ENCODE assay signal across 2 cellular contexts in the genomic region with DNA sequence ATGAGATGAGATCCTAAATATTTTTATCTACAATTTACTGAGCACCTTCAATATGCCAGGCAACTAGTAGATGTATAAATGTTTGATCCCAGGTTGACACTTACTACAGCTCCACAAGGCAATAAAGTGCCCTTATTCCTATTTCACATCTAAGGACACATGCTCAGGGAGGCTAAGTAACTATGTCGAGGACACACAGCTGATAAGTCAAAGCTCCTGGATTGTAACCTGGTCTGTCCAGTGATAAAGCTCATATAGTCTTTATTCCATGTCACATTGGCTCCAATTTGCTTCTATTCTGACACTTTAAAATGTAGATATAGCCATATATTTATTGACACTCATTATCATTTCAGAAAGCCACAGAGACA.
TF ChIP-seq lines count a peak whose summit lies in the region.

No MANE protein-coding gene starts in this region.

TF ChIP-seq in A549, 52 proteins besides CTCF, POLR2A, EP300 and RAD21 (continued from another document):
- TF ChIP-seq, protein P1, sequence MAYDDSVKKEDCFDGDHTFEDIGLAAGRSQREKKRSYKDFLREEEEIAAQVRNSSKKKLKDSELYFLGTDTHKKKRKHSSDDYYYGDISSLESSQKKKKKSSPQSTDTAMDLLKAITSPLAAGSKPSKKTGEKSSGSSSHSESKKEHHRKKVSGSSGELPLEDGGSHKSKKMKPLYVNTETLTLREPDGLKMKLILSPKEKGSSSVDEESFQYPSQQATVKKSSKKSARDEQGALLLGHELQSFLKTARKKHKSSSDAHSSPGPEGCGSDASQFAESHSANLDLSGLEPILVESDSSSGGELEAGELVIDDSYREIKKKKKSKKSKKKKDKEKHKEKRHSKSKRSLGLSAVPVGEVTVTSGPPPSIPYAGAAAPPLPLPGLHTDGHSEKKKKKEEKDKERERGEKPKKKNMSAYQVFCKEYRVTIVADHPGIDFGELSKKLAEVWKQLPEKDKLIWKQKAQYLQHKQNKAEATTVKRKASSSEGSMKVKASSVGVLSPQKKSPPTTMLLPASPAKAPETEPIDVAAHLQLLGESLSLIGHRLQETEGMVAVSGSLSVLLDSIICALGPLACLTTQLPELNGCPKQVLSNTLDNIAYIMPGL (CRISPR knock-in tag; IDR thresholded peaks at IDR 0.05; ENCODE audit: borderline replicate concordance) = no peak
- TF ChIP-seq ESRRA (IDR thresholded peaks at IDR 0.05; ENCODE audit: borderline replicate concordance, low read length) = no peak
- TF ChIP-seq CHD4 (IDR thresholded peaks at IDR 0.05; ENCODE audit: borderline replicate concordance) = no peak
- TF ChIP-seq HOXB5 (CRISPR knock-in tag; IDR thresholded peaks at IDR 0.05) = no peak
- TF ChIP-seq MYC (IDR thresholded peaks at IDR 0.05; ENCODE audit: borderline replicate concordance, low read length) = no peak
- no peak for TF ChIP-seq FOXS1 (CRISPR knock-in tag; IDR thresholded peaks at IDR 0.05)
- TF ChIP-seq, protein P2, sequence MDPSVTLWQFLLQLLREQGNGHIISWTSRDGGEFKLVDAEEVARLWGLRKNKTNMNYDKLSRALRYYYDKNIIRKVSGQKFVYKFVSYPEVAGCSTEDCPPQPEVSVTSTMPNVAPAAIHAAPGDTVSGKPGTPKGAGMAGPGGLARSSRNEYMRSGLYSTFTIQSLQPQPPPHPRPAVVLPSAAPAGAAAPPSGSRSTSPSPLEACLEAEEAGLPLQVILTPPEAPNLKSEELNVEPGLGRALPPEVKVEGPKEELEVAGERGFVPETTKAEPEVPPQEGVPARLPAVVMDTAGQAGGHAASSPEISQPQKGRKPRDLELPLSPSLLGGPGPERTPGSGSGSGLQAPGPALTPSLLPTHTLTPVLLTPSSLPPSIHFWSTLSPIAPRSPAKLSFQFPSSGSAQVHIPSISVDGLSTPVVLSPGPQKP (IDR thresholded peaks at IDR 0.05; ENCODE audit: low read depth, low read length) = no peak
- no peak for TF ChIP-seq CBX2 (IDR thresholded peaks at IDR 0.05; ENCODE audit: borderline replicate concordance, low read depth)

TF ChIP-seq in HCT116, 20 proteins besides CTCF, POLR2A, EP300 and RAD21 (continued from another document):
- TF ChIP-seq, protein P3, sequence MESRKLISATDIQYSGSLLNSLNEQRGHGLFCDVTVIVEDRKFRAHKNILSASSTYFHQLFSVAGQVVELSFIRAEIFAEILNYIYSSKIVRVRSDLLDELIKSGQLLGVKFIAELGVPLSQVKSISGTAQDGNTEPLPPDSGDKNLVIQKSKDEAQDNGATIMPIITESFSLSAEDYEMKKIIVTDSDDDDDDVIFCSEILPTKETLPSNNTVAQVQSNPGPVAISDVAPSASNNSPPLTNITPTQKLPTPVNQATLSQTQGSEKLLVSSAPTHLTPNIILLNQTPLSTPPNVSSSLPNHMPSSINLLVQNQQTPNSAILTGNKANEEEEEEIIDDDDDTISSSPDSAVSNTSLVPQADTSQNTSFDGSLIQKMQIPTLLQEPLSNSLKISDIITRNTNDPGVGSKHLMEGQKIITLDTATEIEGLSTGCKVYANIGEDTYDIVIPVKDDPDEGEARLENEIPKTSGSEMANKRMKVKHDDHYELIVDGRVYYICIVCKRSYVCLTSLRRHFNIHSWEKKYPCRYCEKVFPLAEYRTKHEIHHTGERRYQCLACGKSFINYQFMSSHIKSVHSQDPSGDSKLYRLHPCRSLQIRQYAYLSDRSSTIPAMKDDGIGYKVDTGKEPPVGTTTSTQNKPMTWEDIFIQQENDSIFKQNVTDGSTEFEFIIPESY (IDR thresholded peaks at IDR 0.05; ENCODE audit: extremely low read depth, insufficient replicate concordance, low read length) = no peak
- TF ChIP-seq TCF7L2 (IDR thresholded peaks at IDR 0.05; ENCODE audit: borderline replicate concordance, extremely low read depth, insufficient read depth, insufficient read length) = no peak
- TF ChIP-seq, protein P4, sequence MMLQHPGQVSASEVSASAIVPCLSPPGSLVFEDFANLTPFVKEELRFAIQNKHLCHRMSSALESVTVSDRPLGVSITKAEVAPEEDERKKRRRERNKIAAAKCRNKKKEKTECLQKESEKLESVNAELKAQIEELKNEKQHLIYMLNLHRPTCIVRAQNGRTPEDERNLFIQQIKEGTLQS (IDR thresholded peaks at IDR 0.05) = no peak
- no peak for TF ChIP-seq JUND (IDR thresholded peaks at IDR 0.05)
- TF ChIP-seq EZH2 (IDR thresholded peaks at IDR 0.05) = no peak
- no peak for TF ChIP-seq SRF (IDR thresholded peaks at IDR 0.05; ENCODE audit: low read depth)
- TF ChIP-seq, protein P5, sequence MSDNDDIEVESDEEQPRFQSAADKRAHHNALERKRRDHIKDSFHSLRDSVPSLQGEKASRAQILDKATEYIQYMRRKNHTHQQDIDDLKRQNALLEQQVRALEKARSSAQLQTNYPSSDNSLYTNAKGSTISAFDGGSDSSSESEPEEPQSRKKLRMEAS (IDR thresholded peaks at IDR 0.05) = no peak
- TF ChIP-seq, protein P6, sequence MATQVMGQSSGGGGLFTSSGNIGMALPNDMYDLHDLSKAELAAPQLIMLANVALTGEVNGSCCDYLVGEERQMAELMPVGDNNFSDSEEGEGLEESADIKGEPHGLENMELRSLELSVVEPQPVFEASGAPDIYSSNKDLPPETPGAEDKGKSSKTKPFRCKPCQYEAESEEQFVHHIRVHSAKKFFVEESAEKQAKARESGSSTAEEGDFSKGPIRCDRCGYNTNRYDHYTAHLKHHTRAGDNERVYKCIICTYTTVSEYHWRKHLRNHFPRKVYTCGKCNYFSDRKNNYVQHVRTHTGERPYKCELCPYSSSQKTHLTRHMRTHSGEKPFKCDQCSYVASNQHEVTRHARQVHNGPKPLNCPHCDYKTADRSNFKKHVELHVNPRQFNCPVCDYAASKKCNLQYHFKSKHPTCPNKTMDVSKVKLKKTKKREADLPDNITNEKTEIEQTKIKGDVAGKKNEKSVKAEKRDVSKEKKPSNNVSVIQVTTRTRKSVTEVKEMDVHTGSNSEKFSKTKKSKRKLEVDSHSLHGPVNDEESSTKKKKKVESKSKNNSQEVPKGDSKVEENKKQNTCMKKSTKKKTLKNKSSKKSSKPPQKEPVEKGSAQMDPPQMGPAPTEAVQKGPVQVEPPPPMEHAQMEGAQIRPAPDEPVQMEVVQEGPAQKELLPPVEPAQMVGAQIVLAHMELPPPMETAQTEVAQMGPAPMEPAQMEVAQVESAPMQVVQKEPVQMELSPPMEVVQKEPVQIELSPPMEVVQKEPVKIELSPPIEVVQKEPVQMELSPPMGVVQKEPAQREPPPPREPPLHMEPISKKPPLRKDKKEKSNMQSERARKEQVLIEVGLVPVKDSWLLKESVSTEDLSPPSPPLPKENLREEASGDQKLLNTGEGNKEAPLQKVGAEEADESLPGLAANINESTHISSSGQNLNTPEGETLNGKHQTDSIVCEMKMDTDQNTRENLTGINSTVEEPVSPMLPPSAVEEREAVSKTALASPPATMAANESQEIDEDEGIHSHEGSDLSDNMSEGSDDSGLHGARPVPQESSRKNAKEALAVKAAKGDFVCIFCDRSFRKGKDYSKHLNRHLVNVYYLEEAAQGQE (IDR thresholded peaks at IDR 0.05; ENCODE audit: low read depth) = no peak
- TF ChIP-seq ZNF274 (IDR thresholded peaks at IDR 0.05; ENCODE audit: low read depth, low read length) = no peak
- TF ChIP-seq ZFX (IDR thresholded peaks at IDR 0.05) = no peak
- TF ChIP-seq ELF1 (IDR thresholded peaks at IDR 0.05; ENCODE audit: borderline replicate concordance, low read depth) = no peak
